Comparison of ENCODE assay signal across 2 cellular contexts in the genomic region with DNA sequence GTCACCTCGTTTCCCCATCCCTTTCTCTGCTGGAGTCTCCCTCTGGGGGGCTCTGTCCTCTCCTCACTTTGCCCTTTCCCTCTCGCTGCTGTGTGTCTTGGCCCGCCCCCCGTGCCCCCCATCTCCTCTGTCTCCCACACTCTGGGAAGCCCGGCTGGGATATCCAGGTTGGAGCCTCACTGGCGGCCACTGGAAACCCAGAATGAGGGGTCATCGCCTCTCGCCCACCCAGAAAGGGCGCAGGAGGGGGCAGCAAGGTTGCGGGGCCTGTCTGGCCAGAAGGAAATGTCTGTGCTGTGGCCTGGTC.
A peak's percentile ranks its signal among the peaks of the same experiment; 100 is the strongest.
TF ChIP-seq lines count a peak whose summit lies in the region.

No MANE protein-coding gene starts in this region.

TF ChIP-seq in GM12878, 131 proteins besides CTCF, POLR2A, EP300 and RAD21:
- TF ChIP-seq PAX8 (IDR thresholded peaks at IDR 0.05), result no peak
- TF ChIP-seq NR2C2 (IDR thresholded peaks at IDR 0.05; ENCODE audit: borderline replicate concordance, control insufficient read depth, insufficient read length, low read depth), result no peak
- TF ChIP-seq, protein P1, sequence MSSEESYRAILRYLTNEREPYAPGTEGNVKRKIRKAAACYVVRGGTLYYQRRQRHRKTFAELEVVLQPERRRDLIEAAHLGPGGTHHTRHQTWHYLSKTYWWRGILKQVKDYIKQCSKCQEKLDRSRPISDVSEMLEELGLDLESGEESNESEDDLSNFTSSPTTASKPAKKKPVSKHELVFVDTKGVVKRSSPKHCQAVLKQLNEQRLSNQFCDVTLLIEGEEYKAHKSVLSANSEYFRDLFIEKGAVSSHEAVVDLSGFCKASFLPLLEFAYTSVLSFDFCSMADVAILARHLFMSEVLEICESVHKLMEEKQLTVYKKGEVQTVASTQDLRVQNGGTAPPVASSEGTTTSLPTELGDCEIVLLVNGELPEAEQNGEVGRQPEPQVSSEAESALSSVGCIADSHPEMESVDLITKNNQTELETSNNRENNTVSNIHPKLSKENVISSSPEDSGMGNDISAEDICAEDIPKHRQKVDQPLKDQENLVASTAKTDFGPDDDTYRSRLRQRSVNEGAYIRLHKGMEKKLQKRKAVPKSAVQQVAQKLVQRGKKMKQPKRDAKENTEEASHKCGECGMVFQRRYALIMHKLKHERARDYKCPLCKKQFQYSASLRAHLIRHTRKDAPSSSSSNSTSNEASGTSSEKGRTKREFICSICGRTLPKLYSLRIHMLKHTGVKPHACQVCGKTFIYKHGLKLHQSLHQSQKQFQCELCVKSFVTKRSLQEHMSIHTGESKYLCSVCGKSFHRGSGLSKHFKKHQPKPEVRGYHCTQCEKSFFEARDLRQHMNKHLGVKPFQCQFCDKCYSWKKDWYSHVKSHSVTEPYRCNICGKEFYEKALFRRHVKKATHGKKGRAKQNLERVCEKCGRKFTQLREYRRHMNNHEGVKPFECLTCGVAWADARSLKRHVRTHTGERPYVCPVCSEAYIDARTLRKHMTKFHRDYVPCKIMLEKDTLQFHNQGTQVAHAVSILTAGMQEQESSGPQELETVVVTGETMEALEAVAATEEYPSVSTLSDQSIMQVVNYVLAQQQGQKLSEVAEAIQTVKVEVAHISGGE (CRISPR knock-in tag; IDR thresholded peaks at IDR 0.05), result no peak
- no peak for TF ChIP-seq CBFB (IDR thresholded peaks at IDR 0.05; ENCODE audit: low read depth)
- TF ChIP-seq SP1 (IDR thresholded peaks at IDR 0.05; ENCODE audit: low read depth, low read length), result no peak
- no peak for TF ChIP-seq YBX1 (IDR thresholded peaks at IDR 0.05)
- TF ChIP-seq ZNF622 (IDR thresholded peaks at IDR 0.05), result no peak
- TF ChIP-seq ZBED1 (IDR thresholded peaks at IDR 0.05; ENCODE audit: borderline replicate concordance), result no peak
- TF ChIP-seq CBX3 (IDR thresholded peaks at IDR 0.05; ENCODE audit: borderline replicate concordance, low read depth), result no peak
- no peak for TF ChIP-seq TAF1 (IDR thresholded peaks at IDR 0.05; ENCODE audit: borderline replicate concordance, low read depth, low read length)
- no peak for TF ChIP-seq BHLHE40 (IDR thresholded peaks at IDR 0.05; ENCODE audit: borderline replicate concordance in 1 of 2, low read depth in 2 of 2, low read length in 1 of 2)
- TF ChIP-seq, protein P2, sequence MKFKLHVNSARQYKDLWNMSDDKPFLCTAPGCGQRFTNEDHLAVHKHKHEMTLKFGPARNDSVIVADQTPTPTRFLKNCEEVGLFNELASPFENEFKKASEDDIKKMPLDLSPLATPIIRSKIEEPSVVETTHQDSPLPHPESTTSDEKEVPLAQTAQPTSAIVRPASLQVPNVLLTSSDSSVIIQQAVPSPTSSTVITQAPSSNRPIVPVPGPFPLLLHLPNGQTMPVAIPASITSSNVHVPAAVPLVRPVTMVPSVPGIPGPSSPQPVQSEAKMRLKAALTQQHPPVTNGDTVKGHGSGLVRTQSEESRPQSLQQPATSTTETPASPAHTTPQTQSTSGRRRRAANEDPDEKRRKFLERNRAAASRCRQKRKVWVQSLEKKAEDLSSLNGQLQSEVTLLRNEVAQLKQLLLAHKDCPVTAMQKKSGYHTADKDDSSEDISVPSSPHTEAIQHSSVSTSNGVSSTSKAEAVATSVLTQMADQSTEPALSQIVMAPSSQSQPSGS (IDR thresholded peaks at IDR 0.05; ENCODE audit: low read length), result no peak
- TF ChIP-seq, protein P3, sequence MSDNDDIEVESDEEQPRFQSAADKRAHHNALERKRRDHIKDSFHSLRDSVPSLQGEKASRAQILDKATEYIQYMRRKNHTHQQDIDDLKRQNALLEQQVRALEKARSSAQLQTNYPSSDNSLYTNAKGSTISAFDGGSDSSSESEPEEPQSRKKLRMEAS (IDR thresholded peaks at IDR 0.05; ENCODE audit: low read depth, low read length), result no peak
- TF ChIP-seq, protein P4, sequence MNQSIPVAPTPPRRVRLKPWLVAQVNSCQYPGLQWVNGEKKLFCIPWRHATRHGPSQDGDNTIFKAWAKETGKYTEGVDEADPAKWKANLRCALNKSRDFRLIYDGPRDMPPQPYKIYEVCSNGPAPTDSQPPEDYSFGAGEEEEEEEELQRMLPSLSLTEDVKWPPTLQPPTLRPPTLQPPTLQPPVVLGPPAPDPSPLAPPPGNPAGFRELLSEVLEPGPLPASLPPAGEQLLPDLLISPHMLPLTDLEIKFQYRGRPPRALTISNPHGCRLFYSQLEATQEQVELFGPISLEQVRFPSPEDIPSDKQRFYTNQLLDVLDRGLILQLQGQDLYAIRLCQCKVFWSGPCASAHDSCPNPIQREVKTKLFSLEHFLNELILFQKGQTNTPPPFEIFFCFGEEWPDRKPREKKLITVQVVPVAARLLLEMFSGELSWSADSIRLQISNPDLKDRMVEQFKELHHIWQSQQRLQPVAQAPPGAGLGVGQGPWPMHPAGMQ (IDR thresholded peaks at IDR 0.05; ENCODE audit: borderline replicate concordance), result no peak
- TF ChIP-seq, protein P5, sequence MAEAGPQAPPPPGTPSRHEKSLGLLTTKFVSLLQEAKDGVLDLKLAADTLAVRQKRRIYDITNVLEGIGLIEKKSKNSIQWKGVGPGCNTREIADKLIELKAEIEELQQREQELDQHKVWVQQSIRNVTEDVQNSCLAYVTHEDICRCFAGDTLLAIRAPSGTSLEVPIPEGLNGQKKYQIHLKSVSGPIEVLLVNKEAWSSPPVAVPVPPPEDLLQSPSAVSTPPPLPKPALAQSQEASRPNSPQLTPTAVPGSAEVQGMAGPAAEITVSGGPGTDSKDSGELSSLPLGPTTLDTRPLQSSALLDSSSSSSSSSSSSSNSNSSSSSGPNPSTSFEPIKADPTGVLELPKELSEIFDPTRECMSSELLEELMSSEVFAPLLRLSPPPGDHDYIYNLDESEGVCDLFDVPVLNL (IDR thresholded peaks at IDR 0.05; ENCODE audit: low read depth, low read length), result no peak
- TF ChIP-seq NFXL1 (IDR thresholded peaks at IDR 0.05; ENCODE audit: borderline replicate concordance), result no peak
- no peak for TF ChIP-seq EGR1 (IDR thresholded peaks at IDR 0.05; ENCODE audit: borderline replicate concordance in 1 of 2, low read depth in 2 of 2, low read length in 2 of 2)
- TF ChIP-seq RAD51 (IDR thresholded peaks at IDR 0.05), result no peak

TF ChIP-seq in HepG2, 621 proteins besides CTCF, POLR2A, EP300 and RAD21 (continues in another document):
- TF ChIP-seq, protein P6, sequence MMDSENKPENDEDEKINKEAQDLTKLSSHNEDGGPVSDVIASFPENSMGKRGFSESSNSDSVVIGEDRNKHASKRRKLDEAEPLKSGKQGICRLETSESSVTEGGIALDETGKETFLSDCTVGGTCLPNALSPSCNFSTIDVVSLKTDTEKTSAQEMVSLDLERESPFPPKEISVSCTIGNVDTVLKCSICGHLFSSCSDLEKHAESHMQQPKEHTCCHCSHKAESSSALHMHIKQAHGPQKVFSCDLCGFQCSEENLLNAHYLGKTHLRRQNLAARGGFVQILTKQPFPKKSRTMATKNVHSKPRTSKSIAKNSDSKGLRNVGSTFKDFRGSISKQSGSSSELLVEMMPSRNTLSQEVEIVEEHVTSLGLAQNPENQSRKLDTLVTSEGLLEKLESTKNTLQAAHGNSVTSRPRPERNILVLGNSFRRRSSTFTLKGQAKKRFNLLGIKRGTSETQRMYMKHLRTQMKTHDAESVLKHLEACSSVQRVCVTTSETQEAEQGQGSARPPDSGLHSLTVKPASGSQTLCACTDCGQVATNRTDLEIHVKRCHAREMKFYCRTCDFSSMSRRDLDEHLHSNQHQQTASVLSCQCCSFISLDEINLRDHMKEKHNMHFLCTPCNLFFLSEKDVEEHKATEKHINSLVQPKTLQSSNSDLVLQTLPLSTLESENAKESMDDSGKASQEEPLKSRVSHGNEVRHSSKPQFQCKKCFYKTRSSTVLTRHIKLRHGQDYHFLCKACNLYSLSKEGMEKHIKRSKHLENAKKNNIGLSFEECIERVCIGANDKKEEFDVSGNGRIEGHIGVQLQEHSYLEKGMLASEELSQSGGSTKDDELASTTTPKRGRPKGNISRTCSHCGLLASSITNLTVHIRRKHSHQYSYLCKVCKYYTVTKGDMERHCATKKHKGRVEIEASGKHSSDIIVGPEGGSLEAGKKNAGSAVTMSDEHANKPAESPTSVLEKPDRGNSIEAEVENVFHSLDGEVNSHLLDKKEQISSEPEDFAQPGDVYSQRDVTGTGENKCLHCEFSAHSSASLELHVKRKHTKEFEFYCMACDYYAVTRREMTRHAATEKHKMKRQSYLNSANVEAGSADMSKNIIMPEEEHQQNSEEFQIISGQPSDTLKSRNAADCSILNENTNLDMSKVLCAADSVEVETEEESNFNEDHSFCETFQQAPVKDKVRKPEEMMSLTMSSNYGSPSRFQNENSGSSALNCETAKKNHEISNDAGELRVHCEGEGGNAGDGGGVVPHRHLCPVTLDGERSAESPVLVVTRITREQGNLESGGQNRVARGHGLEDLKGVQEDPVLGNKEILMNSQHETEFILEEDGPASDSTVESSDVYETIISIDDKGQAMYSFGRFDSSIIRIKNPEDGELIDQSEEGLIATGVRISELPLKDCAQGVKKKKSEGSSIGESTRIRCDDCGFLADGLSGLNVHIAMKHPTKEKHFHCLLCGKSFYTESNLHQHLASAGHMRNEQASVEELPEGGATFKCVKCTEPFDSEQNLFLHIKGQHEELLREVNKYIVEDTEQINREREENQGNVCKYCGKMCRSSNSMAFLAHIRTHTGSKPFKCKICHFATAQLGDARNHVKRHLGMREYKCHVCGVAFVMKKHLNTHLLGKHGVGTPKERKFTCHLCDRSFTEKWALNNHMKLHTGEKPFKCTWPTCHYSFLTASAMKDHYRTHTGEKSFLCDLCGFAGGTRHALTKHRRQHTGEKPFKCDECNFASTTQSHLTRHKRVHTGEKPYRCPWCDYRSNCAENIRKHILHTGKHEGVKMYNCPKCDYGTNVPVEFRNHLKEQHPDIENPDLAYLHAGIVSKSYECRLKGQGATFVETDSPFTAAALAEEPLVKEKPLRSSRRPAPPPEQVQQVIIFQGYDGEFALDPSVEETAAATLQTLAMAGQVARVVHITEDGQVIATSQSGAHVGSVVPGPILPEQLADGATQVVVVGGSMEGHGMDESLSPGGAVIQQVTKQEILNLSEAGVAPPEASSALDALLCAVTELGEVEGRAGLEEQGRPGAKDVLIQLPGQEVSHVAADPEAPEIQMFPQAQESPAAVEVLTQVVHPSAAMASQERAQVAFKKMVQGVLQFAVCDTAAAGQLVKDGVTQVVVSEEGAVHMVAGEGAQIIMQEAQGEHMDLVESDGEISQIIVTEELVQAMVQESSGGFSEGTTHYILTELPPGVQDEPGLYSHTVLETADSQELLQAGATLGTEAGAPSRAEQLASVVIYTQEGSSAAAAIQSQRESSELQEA (CRISPR knock-in tag; IDR thresholded peaks at IDR 0.05; ENCODE audit: not compliant biosample characterization), result peak; percentile 28
- TF ChIP-seq, protein P7, sequence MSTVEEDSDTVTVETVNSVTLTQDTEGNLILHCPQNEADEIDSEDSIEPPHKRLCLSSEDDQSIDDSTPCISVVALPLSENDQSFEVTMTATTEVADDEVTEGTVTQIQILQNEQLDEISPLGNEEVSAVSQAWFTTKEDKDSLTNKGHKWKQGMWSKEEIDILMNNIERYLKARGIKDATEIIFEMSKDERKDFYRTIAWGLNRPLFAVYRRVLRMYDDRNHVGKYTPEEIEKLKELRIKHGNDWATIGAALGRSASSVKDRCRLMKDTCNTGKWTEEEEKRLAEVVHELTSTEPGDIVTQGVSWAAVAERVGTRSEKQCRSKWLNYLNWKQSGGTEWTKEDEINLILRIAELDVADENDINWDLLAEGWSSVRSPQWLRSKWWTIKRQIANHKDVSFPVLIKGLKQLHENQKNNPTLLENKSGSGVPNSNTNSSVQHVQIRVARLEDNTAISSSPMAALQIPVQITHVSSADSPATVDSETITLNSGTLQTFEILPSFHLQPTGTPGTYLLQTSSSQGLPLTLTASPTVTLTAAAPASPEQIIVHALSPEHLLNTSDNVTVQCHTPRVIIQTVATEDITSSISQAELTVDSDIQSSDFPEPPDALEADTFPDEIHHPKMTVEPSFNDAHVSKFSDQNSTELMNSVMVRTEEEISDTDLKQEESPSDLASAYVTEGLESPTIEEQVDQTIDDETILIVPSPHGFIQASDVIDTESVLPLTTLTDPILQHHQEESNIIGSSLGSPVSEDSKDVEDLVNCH (CRISPR knock-in tag; IDR thresholded peaks at IDR 0.05), result no peak
- TF ChIP-seq HNRNPL (IDR thresholded peaks at IDR 0.05; ENCODE audit: low read depth, low read length) (no peak), GPN1 (CRISPR knock-in tag; IDR thresholded peaks at IDR 0.05; ENCODE audit: borderline replicate concordance) (no peak), HOXD1 (CRISPR knock-in tag; IDR thresholded peaks at IDR 0.05) (no peak), KLF6 (CRISPR knock-in tag; IDR thresholded peaks at IDR 0.05) (no peak), SP2 (CRISPR knock-in tag; IDR thresholded peaks at IDR 0.05) (no peak), EED (CRISPR knock-in tag; IDR thresholded peaks at IDR 0.05) (no peak), FOXA3 (CRISPR knock-in tag; IDR thresholded peaks at IDR 0.05) (no peak)
- TF ChIP-seq, protein P8, sequence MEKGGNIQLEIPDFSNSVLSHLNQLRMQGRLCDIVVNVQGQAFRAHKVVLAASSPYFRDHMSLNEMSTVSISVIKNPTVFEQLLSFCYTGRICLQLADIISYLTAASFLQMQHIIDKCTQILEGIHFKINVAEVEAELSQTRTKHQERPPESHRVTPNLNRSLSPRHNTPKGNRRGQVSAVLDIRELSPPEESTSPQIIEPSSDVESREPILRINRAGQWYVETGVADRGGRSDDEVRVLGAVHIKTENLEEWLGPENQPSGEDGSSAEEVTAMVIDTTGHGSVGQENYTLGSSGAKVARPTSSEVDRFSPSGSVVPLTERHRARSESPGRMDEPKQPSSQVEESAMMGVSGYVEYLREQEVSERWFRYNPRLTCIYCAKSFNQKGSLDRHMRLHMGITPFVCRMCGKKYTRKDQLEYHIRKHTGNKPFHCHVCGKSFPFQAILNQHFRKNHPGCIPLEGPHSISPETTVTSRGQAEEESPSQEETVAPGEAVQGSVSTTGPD (CRISPR knock-in tag; IDR thresholded peaks at IDR 0.05), result 0 out of 2 replicates have a peak, but pooled peaks have one; percentile 14
- TF ChIP-seq, protein P9, sequence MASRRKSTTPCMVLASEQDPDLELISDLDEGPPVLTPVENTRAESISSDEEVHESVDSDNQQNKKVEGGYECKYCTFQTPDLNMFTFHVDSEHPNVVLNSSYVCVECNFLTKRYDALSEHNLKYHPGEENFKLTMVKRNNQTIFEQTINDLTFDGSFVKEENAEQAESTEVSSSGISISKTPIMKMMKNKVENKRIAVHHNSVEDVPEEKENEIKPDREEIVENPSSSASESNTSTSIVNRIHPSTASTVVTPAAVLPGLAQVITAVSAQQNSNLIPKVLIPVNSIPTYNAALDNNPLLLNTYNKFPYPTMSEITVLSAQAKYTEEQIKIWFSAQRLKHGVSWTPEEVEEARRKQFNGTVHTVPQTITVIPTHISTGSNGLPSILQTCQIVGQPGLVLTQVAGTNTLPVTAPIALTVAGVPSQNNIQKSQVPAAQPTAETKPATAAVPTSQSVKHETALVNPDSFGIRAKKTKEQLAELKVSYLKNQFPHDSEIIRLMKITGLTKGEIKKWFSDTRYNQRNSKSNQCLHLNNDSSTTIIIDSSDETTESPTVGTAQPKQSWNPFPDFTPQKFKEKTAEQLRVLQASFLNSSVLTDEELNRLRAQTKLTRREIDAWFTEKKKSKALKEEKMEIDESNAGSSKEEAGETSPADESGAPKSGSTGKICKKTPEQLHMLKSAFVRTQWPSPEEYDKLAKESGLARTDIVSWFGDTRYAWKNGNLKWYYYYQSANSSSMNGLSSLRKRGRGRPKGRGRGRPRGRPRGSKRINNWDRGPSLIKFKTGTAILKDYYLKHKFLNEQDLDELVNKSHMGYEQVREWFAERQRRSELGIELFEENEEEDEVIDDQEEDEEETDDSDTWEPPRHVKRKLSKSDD (CRISPR knock-in tag; IDR thresholded peaks at IDR 0.05; ENCODE audit: low read depth), result no peak
- TF ChIP-seq, protein P10, sequence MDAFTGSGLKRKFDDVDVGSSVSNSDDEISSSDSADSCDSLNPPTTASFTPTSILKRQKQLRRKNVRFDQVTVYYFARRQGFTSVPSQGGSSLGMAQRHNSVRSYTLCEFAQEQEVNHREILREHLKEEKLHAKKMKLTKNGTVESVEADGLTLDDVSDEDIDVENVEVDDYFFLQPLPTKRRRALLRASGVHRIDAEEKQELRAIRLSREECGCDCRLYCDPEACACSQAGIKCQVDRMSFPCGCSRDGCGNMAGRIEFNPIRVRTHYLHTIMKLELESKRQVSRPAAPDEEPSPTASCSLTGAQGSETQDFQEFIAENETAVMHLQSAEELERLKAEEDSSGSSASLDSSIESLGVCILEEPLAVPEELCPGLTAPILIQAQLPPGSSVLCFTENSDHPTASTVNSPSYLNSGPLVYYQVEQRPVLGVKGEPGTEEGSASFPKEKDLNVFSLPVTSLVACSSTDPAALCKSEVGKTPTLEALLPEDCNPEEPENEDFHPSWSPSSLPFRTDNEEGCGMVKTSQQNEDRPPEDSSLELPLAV (CRISPR knock-in tag; conservative IDR thresholded peaks at IDR 0.05; ENCODE audit: low read depth), result no peak
